ENCODE assay signal across 20 cellular contexts in the genomic region with DNA sequence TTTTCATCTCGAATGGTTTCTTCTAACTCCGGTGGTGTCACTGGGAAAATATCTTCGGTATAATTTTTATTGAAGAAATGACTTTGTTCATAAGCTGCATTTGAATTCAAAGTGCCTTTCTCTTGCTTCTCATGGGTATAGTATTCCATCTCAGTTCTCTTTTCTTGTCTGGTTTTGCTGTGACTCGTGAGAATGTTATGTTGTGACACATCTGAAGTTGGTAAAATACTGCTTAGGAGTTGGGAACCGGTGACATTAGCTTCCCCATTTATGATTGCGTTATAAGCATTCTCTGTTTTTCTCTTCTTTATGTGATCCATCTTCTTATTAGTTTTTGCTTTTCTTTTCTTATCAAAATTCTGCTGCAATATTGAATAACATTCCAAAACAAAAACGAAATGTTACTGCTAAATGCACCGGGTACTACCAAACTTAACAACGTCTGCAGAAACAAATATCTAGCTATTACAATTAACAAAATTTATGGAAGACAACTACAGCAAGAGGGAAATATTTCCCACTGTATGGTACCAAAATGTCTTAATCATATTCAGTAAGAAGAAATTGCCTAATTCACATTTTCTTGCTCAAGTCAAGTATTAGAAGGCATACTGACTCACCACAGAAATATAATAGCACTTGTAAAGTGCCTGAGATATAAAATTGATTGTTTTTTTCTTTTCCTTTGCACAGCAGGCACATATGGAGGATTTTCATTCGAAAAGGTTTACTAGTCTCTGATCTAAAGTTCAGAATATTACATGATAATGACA. TPM values are rescaled to one million over a fixed set of nuclear protein-coding genes. Genes with fewer than 3 reads are reported as not detected.
A peak's percentile ranks its signal among the peaks of the same experiment; 100 is the strongest.
DNase-seq lines count a peak whose midpoint lies in the region; ATAC-seq, FAIRE-seq and TF ChIP-seq lines count a peak whose summit lies in the region.
"Had no signal": no experiment of that assay in that cellular context is flagged by ENCODE, and none has a peak within 500 bp of the region (broad histone marks: within the 10 kb centered on the region; RNA-seq: fewer than 3 reads in every experiment).

No MANE protein-coding gene starts in this region.

- H3K4me3 ChIP-seq in cardiac fibroblast (replicated peaks in 1 of 2; ENCODE audit: low read depth in 2 of 2, low read length in 2 of 2), result no peak overlapping the region
- H3K4me3 ChIP-seq: thyroid gland had no signal

- DNase-seq in H54 (ENCODE audit: insufficient read length, low spot score) (peak; percentile 8), NCI-H226 (peak; percentile 19), cardiac fibroblast (ENCODE audit: low read depth in 2 of 2) (peak; percentile 2 to 64), myocyte (ENCODE audit: low read depth) (peak; percentile 6), GDM1 (lab: John Stamatoyannopoulos, UW) (no peak), Ammon's horn (ENCODE audit: low spot score) (no peak)
- DNase-seq in activated naive CD8-positive, alpha-beta T cell treated with anti-CD3 and anti-CD28 coated beads, Interleukin-2, amount 50 U/mL, for 24 hours, result no peak
- DNase-seq: activated CD4-positive, alpha-beta memory T cell treated with anti-CD3 and anti-CD28 coated beads, Interleukin-2, amount 10 ng/mL, durations not matched to agents 7 days and 5 days; activated T-cell treated with anti-CD3 and anti-CD28 coated beads, Interleukin-2, amount 50 U/mL, for 4 hours; caudate nucleus; CD4-positive, CD25-positive, alpha-beta regulatory T cell; DMS53; hypothalamus; kidney glomerular epithelial cell; NCI-H1092; NCI-H774; thyroid gland; WERI-Rb-1 had no signal

- no peak for TF ChIP-seq POLR2A in H54 (IDR thresholded peaks at IDR 0.05; ENCODE audit: low read depth, low read length)

- H3K4me1 Mint-ChIP-seq in activated naive CD8-positive, alpha-beta T cell treated with anti-CD3 and anti-CD28 coated beads, Interleukin-2, amount 50 U/mL, for 24 hours, result peaks cover 6% of the 10 kb centered on the region
- H3K4me1 Mint-ChIP-seq: stimulated activated effector memory CD8-positive, alpha-beta T cell treated with anti-CD3 and anti-CD28 coated beads, Interleukin-12 subunit alpha, Interleukin-12 subunit beta, amount 100 ng/mL, for 72 hours had no signal

- no peak overlapping the region for H3K4me3 Mint-ChIP-seq in activated naive CD8-positive, alpha-beta T cell treated with anti-CD3 and anti-CD28 coated beads, Interleukin-2, amount 50 U/mL, for 24 hours
- H3K4me3 Mint-ChIP-seq: activated CD4-positive, alpha-beta memory T cell treated with anti-CD3 and anti-CD28 coated beads, Interleukin-2, amount 10 ng/mL, durations not matched to agents 7 days and 5 days; activated naive CD8-positive, alpha-beta T cell; activated T-cell treated with anti-CD3 and anti-CD28 coated beads, Interleukin-2, amount 50 U/mL, for 4 hours; CD4-positive, CD25-positive, alpha-beta regulatory T cell; stimulated activated effector memory CD8-positive, alpha-beta T cell treated with anti-CD3 and anti-CD28 coated beads, Interleukin-12 subunit alpha, Interleukin-12 subunit beta, amount 100 ng/mL, for 72 hours had no signal

- no peaks in the 10 kb centered on the region for H3K27me3 Mint-ChIP-seq in activated naive CD8-positive, alpha-beta T cell treated with anti-CD3 and anti-CD28 coated beads, Interleukin-2, amount 50 U/mL, for 24 hours
- H3K27me3 Mint-ChIP-seq: activated CD4-positive, alpha-beta memory T cell treated with anti-CD3 and anti-CD28 coated beads, Interleukin-2, amount 10 ng/mL, durations not matched to agents 7 days and 5 days; activated naive CD8-positive, alpha-beta T cell; CD4-positive, CD25-positive, alpha-beta regulatory T cell had no signal

- H3K27ac Mint-ChIP-seq in activated naive CD8-positive, alpha-beta T cell treated with anti-CD3 and anti-CD28 coated beads, Interleukin-2, amount 50 U/mL, for 24 hours, result no peak overlapping the region
- H3K27ac Mint-ChIP-seq: activated CD4-positive, alpha-beta memory T cell treated with anti-CD3 and anti-CD28 coated beads, Interleukin-2, amount 10 ng/mL, durations not matched to agents 7 days and 5 days; activated naive CD8-positive, alpha-beta T cell; CD4-positive, CD25-positive, alpha-beta regulatory T cell; stimulated activated effector memory CD8-positive, alpha-beta T cell treated with anti-CD3 and anti-CD28 coated beads, Interleukin-12 subunit alpha, Interleukin-12 subunit beta, amount 100 ng/mL, for 72 hours had no signal

- no peak for ATAC-seq in activated naive CD8-positive, alpha-beta T cell treated with anti-CD3 and anti-CD28 coated beads, Interleukin-2, amount 50 U/mL, for 24 hours
- ATAC-seq: activated T-cell treated with anti-CD3 and anti-CD28 coated beads, Interleukin-2, amount 50 U/mL, for 4 hours; stimulated activated effector memory CD8-positive, alpha-beta T cell treated with anti-CD3 and anti-CD28 coated beads, Interleukin-12 subunit alpha, Interleukin-12 subunit beta, amount 100 ng/mL, for 72 hours had no signal

- H3K36me3 Mint-ChIP-seq in activated naive CD8-positive, alpha-beta T cell treated with anti-CD3 and anti-CD28 coated beads, Interleukin-2, amount 50 U/mL, for 24 hours (ENCODE audit: low read depth), result peaks cover 67% of the 10 kb centered on the region

- no peak for TF ChIP-seq CTCF in cardiac fibroblast (IDR thresholded peaks at IDR 0.05; ENCODE audit: low read depth, low read length)

- peak; percentile 38 for FAIRE-seq in H54 (lab: Jason Lieb, UNC)

- peaks cover 38% of the 10 kb centered on the region for H3K9me3 Mint-ChIP-seq in activated naive CD8-positive, alpha-beta T cell treated with anti-CD3 and anti-CD28 coated beads, Interleukin-2, amount 50 U/mL, for 24 hours

RNA-seq across cellular contexts. Expression of a gene that starts 15.5 kb away (rescaled TPM):
- 26.3 and 31.5 TPM in 2 replicates for total RNA-seq in myocyte
- polyA plus RNA-seq in myocyte (2012), result 12.3 TPM

Comparison
In these comparisons a context has a peak if more than half of its experiments do, and no peak if none do; other contexts are left out.
1. DNase-seq: peak in H54 (single experiment), NCI-H226 (single experiment), cardiac fibroblast (2 of 2) and myocyte (single experiment); none in activated naive CD8-positive, alpha-beta T cell treated with anti-CD3 and anti-CD28 coated beads, Interleukin-2, amount 50 U/mL, for 24 hours (single experiment), GDM1 (single experiment) and Ammon's horn (single experiment).